11 cellular contexts compared by ENCODE assay signal in the genomic region with DNA sequence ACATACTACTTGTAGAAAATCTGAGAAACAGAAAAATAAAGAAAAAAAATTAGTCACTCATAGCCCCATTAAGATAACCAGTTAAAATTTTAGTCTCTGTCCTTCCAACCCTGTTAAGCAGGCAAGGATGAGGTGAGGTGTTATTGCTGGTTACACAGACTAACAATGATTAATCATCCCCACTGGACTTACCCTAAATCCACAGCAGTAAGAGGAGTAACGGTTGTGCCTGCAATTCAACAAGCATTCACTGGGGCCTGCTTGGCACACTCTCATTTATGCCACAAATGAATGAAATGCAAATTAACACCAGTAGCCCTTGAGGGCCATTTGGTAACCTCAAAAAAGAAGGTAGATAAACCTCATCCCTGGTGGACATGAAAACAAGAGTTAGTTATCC. TPM values are rescaled to one million over a fixed set of nuclear protein-coding genes. Genes with fewer than 3 reads are reported as not detected.
DNase-seq lines count a peak whose midpoint lies in the region; ATAC-seq and TF ChIP-seq lines count a peak whose summit lies in the region.
"Had no signal": no experiment of that assay in that cellular context is flagged by ENCODE, and none has a peak within 500 bp of the region (broad histone marks: within the 10 kb centered on the region; RNA-seq: fewer than 3 reads in every experiment).

No MANE protein-coding gene starts in this region.

- TF ChIP-seq CTCF in progenitor cell of endocrine pancreas (IDR thresholded peaks at IDR 0.05; ENCODE audit: unreplicated experiment): no peak

- peaks cover 0 to 50% (median 0%) of the 10 kb centered on the region in 11 experiments; a peak in 4 of 22 replicates for H3K36me3 ChIP-seq in BLaER1 treated with 17β-estradiol and CSF1 and Interleukin-3, amounts not matched to agents 10 nM and 100 nM

- ATAC-seq in GM19467 (IDR thresholded peaks at IDR 0.05; ENCODE audit: unreplicated experiment) (peak; percentile 54), HG03521 (IDR thresholded peaks at IDR 0.05; ENCODE audit: unreplicated experiment) (peak; percentile 61)

- CTCF ChIA-PET in activated naive CD4-positive, alpha-beta T cell treated with anti-CD3 and anti-CD28 coated beads for 36 hours (lab: Charles Lee): no interaction called here

- no peak overlapping the region for H3K9ac ChIP-seq in BLaER1 treated with 17β-estradiol and CSF1 and Interleukin-3, amounts not matched to agents 10 nM and 100 nM

- peaks cover 0 to 2% (median under 1%) of the 10 kb centered on the region in 11 experiments; a peak in 7 of 22 replicates for H3K27me3 ChIP-seq in BLaER1 treated with 17β-estradiol and CSF1 and Interleukin-3, amounts not matched to agents 10 nM and 100 nM

- H3K9me3 ChIP-seq in BLaER1 treated with 17β-estradiol and CSF1 and Interleukin-3, amounts not matched to agents 10 nM and 100 nM (replicated peaks in 1 of 11): no peaks in the 10 kb centered on the region

- peak overlapping the region in 10 of 11 experiments; percentile 0 to 34 (median 26); a peak in 13 of 22 replicates for H3K4me2 ChIP-seq in BLaER1 treated with 17β-estradiol and CSF1 and Interleukin-3, amounts not matched to agents 10 nM and 100 nM

- H3K27me3 Mint-ChIP-seq in progenitor cell of endocrine pancreas: no peaks in the 10 kb centered on the region
- peaks cover 28% of the 10 kb centered on the region for H3K27me3 Mint-ChIP-seq in activated naive CD4-positive, alpha-beta T cell treated with anti-CD3 and anti-CD28 coated beads for 36 hours (ENCODE audit: low read depth)

- H3K27ac ChIP-seq in BLaER1 treated with 17β-estradiol and CSF1 and Interleukin-3, amounts not matched to agents 10 nM and 100 nM: no peak overlapping the region
- peak overlapping the region; percentile 10 for H3K27ac ChIP-seq in epithelial cell of prostate

- no peak overlapping the region for H3K4me3 ChIP-seq in BLaER1 treated with 17β-estradiol and CSF1 and Interleukin-3, amounts not matched to agents 10 nM and 100 nM

- H3K36me3 Mint-ChIP-seq in progenitor cell of endocrine pancreas (ENCODE audit: insufficient read depth): peaks cover 7% of the 10 kb centered on the region
- no peaks in the 10 kb centered on the region for H3K36me3 Mint-ChIP-seq in activated naive CD4-positive, alpha-beta T cell treated with anti-CD3 and anti-CD28 coated beads for 36 hours (ENCODE audit: low read depth)

- H3K9me3 Mint-ChIP-seq in progenitor cell of endocrine pancreas (ENCODE audit: low read depth): no peaks in the 10 kb centered on the region
- no peaks in the 10 kb centered on the region for H3K9me3 Mint-ChIP-seq in activated naive CD4-positive, alpha-beta T cell treated with anti-CD3 and anti-CD28 coated beads for 36 hours
- H3K9me3 Mint-ChIP-seq: CD4-positive, alpha-beta T cell had no signal

- H4K20me1 ChIP-seq in BLaER1 treated with 17β-estradiol and CSF1 and Interleukin-3, amounts not matched to agents 10 nM and 100 nM: peaks cover 0 to 50% (median 0%) of the 10 kb centered on the region in 11 experiments; a peak in 5 of 22 replicates

- H3K4me1 Mint-ChIP-seq in progenitor cell of endocrine pancreas (ENCODE audit: low read depth): peaks cover 40% of the 10 kb centered on the region
- H3K4me1 Mint-ChIP-seq in activated naive CD4-positive, alpha-beta T cell treated with anti-CD3 and anti-CD28 coated beads for 36 hours (ENCODE audit: low read depth): no peaks in the 10 kb centered on the region

- intact Hi-C loops in activated naive CD4-positive, alpha-beta T cell treated with anti-CD3 and anti-CD28 coated beads for 36 hours (cut with micrococcal nuclease): no loop called here

- no peak overlapping the region for H3K27ac Mint-ChIP-seq in progenitor cell of endocrine pancreas
- no peak overlapping the region for H3K27ac Mint-ChIP-seq in activated naive CD4-positive, alpha-beta T cell treated with anti-CD3 and anti-CD28 coated beads for 36 hours
- H3K27ac Mint-ChIP-seq: CD4-positive, alpha-beta T cell had no signal

- H3K4me3 Mint-ChIP-seq in progenitor cell of endocrine pancreas (ENCODE audit: low read depth): no peak overlapping the region
- H3K4me3 Mint-ChIP-seq in activated naive CD4-positive, alpha-beta T cell treated with anti-CD3 and anti-CD28 coated beads for 36 hours: no peak overlapping the region
- H3K4me3 Mint-ChIP-seq: CD4-positive, alpha-beta T cell had no signal

- DNase-seq in epithelial cell of prostate (ENCODE audit: low read depth, low spot score) (no peak), retina (no peak), foreskin melanocyte (no peak), progenitor cell of endocrine pancreas (ENCODE audit: low spot score, unreplicated experiment) (no peak)
- no peak for DNase-seq in activated naive CD4-positive, alpha-beta T cell treated with anti-CD3 and anti-CD28 coated beads for 36 hours
- DNase-seq: CD4-positive, alpha-beta T cell; NCI-H1694 treated with DMSO at 0.1 percent for 48 hours; T1000 had no signal

- peaks cover 5 to 49% (median 7%) of the 10 kb centered on the region in 10 experiments; a peak in 12 of 20 replicates for H3K4me1 ChIP-seq in BLaER1 treated with 17β-estradiol and CSF1 and Interleukin-3, amounts not matched to agents 10 nM and 100 nM

RNA-seq across cellular contexts. Expression of a gene that starts 8.0 kb away (rescaled TPM):
- 15.0 and 18.3 TPM in 2 replicates for total RNA-seq in progenitor cell of endocrine pancreas
- total RNA-seq in activated naive CD4-positive, alpha-beta T cell treated with anti-CD3 and anti-CD28 coated beads for 36 hours: not detected

Comparison
In these comparisons a context has a peak if more than half of its experiments do, and no peak if none do; other contexts are left out.
1. RNA of a gene that starts 8.0 kb away (total RNA-seq): 15.0 to 18.3 TPM in progenitor cell of endocrine pancreas; not detected in activated naive CD4-positive, alpha-beta T cell treated with anti-CD3 and anti-CD28 coated beads for 36 hours; every median in the first group is over 10 times any median in the second.